Comparison of ENCODE assay signal across 21 cellular contexts in the genomic region with DNA sequence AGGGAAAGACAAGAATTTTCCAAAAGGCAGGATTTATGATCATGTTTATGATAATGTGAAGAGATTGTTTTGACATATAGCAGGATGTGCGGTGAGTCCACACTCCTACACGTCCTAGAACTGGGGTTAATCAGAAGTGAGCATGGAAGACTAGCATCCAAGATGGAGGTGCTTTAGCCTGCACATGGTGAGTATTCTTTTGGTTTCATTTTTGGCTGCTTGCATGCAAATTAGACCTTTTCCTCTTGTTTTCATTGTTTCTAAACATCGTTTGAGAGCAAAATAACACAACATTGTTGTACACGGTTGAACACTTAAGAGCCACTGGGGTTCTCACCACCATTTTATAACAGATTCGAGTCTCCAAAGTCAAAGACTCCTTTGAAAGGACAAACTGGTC.
"Had no signal": no experiment of that assay in that cellular context is flagged by ENCODE, and none has a peak within 500 bp of the region (broad histone marks: within the 10 kb centered on the region; RNA-seq: fewer than 3 reads in every experiment).

No MANE protein-coding gene starts in this region.

- H3K27ac ChIP-seq: Peyer's patch, SJCRH30 had no signal

- H3K4me1 ChIP-seq: Peyer's patch, SJCRH30 had no signal

- H3K9me3 ChIP-seq: Peyer's patch, SJCRH30 had no signal

- H3K36me3 ChIP-seq: Peyer's patch, SJCRH30 had no signal

- H3K27me3 ChIP-seq: Peyer's patch had no signal

- DNase-seq: Kasumi-1, KG1, MM.1S, NCI-H1092 treated with DMSO at 0.1 percent for 48 hours, NCI-H1436, NCI-H187, NCI-H2029, NCI-H2081 treated with DMSO at 0.1 percent for 48 hours, NCI-H2171, NCI-H226, NCI-H446, NCI-H510A, NCI-H524 treated with DMSO at 0.1 percent for 48 hours, NCI-H69, NCI-H774, PC-3, Peyer's patch, SHP77 treated with DMSO at 0.1 percent for 48 hours, SJCRH30 had no signal

- H3K4me3 ChIP-seq: Peyer's patch, SJCRH30 had no signal

- ATAC-seq: PC-3, Right ventricle myocardium inferior, SK-N-SH treated with all-trans-retinoic acid at 6 μM for 48 hours had no signal
